ENCODE assay signal across 20 cellular contexts in the genomic region with DNA sequence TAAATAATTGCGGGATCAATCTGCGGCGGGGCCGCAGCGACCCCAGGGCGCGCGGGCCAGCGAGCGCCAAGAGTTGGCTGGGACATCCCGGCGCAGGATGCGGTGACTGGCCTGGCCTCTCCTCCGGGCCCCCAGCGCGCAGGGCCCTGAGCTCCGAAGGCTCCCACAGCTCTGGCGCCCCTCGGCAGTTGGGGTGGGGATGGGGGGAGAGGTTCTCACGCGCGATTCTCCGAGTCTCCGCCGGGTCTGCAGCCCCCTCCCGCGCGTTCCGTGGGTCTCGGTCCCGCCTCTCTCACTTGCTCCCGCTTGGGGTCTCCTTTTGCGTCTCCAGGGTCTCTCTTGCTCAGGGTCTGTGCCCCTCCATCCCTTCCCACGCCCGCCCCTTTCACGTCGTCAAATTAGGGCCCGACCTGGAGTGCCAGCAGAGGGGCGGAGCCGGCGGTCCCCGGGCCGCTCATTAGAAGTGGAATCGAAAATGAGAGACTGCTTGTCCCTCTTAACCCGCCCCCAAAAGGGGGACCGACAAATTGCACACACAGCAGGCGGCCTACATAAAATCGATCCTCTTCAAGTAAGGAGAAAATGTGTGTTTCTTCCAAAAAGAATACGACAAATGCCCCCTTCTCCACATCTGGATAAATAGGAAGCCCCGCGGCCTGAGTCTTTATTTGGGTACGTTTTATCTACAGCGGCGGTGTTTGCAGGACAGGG. TPM values are rescaled to one million over a fixed set of nuclear protein-coding genes. Genes with fewer than 3 reads are reported as not detected.
A peak's percentile ranks its signal among the peaks of the same experiment; 100 is the strongest.
DNase-seq lines count a peak whose midpoint lies in the region; ATAC-seq and TF ChIP-seq lines count a peak whose summit lies in the region.
"Had no signal": no experiment of that assay in that cellular context is flagged by ENCODE, and none has a peak within 500 bp of the region (broad histone marks: within the 10 kb centered on the region; RNA-seq: fewer than 3 reads in every experiment).

No MANE protein-coding gene starts in this region.

- no peaks in the 10 kb centered on the region for H3K36me3 ChIP-seq in neural cell (ENCODE audit: insufficient read depth, low read length)
- H3K36me3 ChIP-seq: tibial artery had no signal

- H3K4me3 Mint-ChIP-seq in activated CD4-positive, alpha-beta T cell treated with anti-CD3 and anti-CD28 coated beads, Interleukin-2, amount 10 ng/mL, durations not matched to agents 7 days and 5 days, result peak overlapping the region; percentile 38
- H3K4me3 Mint-ChIP-seq in activated CD4-positive, alpha-beta T cell treated with anti-CD3 and anti-CD28 coated beads for 36 hours, result no peak overlapping the region
- peak overlapping the region in 1 of 2 donors; percentile 84 for H3K4me3 Mint-ChIP-seq in CD14-positive monocyte
- H3K4me3 Mint-ChIP-seq in activated naive CD8-positive, alpha-beta T cell treated with anti-CD3 and anti-CD28 coated beads, Interleukin-2, amount 10 ng/mL, durations not matched to agents 7 days and 5 days, result peak overlapping the region; percentile 28

- intact Hi-C loops in activated CD4-positive, alpha-beta T cell treated with anti-CD3 and anti-CD28 coated beads for 36 hours (cut with DNase I, micrococcal nuclease), result no loop called here
- intact Hi-C loops in CD14-positive monocyte (cut with micrococcal nuclease), result no loop called here

- H2AFZ ChIP-seq in neural cell (ENCODE audit: low read depth, low read length), result no peak overlapping the region

- no peaks in the 10 kb centered on the region for H4K20me1 ChIP-seq in neural cell (ENCODE audit: insufficient read depth)

- H3K4me3 ChIP-seq in neural cell (ENCODE audit: low read length), result peak overlapping the region; percentile 58
- H3K4me3 ChIP-seq: SK-N-MC, tibial artery had no signal

- CTCF ChIA-PET in activated CD4-positive, alpha-beta T cell treated with anti-CD3 and anti-CD28 coated beads, Interleukin-2, amount 10 ng/mL, durations not matched to agents 7 days and 5 days (lab: Charles Lee), result no interaction called here
- CTCF ChIA-PET in activated CD4-positive, alpha-beta T cell treated with anti-CD3 and anti-CD28 coated beads for 36 hours (lab: Charles Lee), result no interaction called here

- no peak overlapping the region for H3K9ac ChIP-seq in neural cell (ENCODE audit: low read length)

- H3K27me3 Mint-ChIP-seq in activated CD4-positive, alpha-beta T cell treated with anti-CD3 and anti-CD28 coated beads, Interleukin-2, amount 10 ng/mL, durations not matched to agents 7 days and 5 days, result peaks cover 40% of the 10 kb centered on the region
- peaks cover 53% of the 10 kb centered on the region for H3K27me3 Mint-ChIP-seq in activated CD4-positive, alpha-beta T cell treated with anti-CD3 and anti-CD28 coated beads for 36 hours
- H3K27me3 Mint-ChIP-seq in CD14-positive monocyte (ENCODE audit: low read depth in 3 of 3), result peaks cover 70 to 95% (median 75%) of the 10 kb centered on the region in 3 donors
- H3K27me3 Mint-ChIP-seq in activated naive CD8-positive, alpha-beta T cell treated with anti-CD3 and anti-CD28 coated beads, Interleukin-2, amount 10 ng/mL, durations not matched to agents 7 days and 5 days, result peaks cover 36% of the 10 kb centered on the region

- no peaks in the 10 kb centered on the region for H3K9me2 ChIP-seq in neural cell (ENCODE audit: insufficient read depth, low read length)

- H3K9me3 Mint-ChIP-seq in activated CD4-positive, alpha-beta T cell treated with anti-CD3 and anti-CD28 coated beads, Interleukin-2, amount 10 ng/mL, durations not matched to agents 7 days and 5 days, result no peaks in the 10 kb centered on the region
- no peaks in the 10 kb centered on the region for H3K9me3 Mint-ChIP-seq in activated CD4-positive, alpha-beta T cell treated with anti-CD3 and anti-CD28 coated beads for 36 hours (ENCODE audit: low read depth)
- peaks cover 0 to 32% (median 10%) of the 10 kb centered on the region in 7 donors for H3K9me3 Mint-ChIP-seq in CD14-positive monocyte
- peaks cover 3% of the 10 kb centered on the region for H3K9me3 Mint-ChIP-seq in activated naive CD8-positive, alpha-beta T cell treated with anti-CD3 and anti-CD28 coated beads, Interleukin-2, amount 10 ng/mL, durations not matched to agents 7 days and 5 days

- H3K27ac Mint-ChIP-seq in activated CD4-positive, alpha-beta T cell treated with anti-CD3 and anti-CD28 coated beads, Interleukin-2, amount 10 ng/mL, durations not matched to agents 7 days and 5 days, result peak overlapping the region; percentile 76
- no peak overlapping the region for H3K27ac Mint-ChIP-seq in activated CD4-positive, alpha-beta T cell treated with anti-CD3 and anti-CD28 coated beads for 36 hours
- no peak overlapping the region for H3K27ac Mint-ChIP-seq in CD14-positive monocyte
- H3K27ac Mint-ChIP-seq in activated naive CD8-positive, alpha-beta T cell treated with anti-CD3 and anti-CD28 coated beads, Interleukin-2, amount 10 ng/mL, durations not matched to agents 7 days and 5 days, result peak overlapping the region; percentile 78
- H3K27ac Mint-ChIP-seq: CD8-positive, alpha-beta memory T cell had no signal

- no peak overlapping the region for H3K27ac ChIP-seq in neural cell (ENCODE audit: low read length)
- H3K27ac ChIP-seq: SK-N-MC, tibial artery had no signal

- H3K4me2 ChIP-seq in neural cell (ENCODE audit: low read length), result no peak overlapping the region

- H3F3A ChIP-seq in neural cell (ENCODE audit: insufficient read depth, low read length, poor library complexity, severe bottlenecking), result no peaks in the 10 kb centered on the region

- POLR2A ChIA-PET in activated CD4-positive, alpha-beta T cell treated with anti-CD3 and anti-CD28 coated beads, Interleukin-2, amount 10 ng/mL, durations not matched to agents 7 days and 5 days (lab: Charles Lee), result no interaction called here
- POLR2A ChIA-PET in activated CD4-positive, alpha-beta T cell treated with anti-CD3 and anti-CD28 coated beads for 36 hours (lab: Charles Lee), result no interaction called here
- POLR2A ChIA-PET in activated naive CD8-positive, alpha-beta T cell treated with anti-CD3 and anti-CD28 coated beads, Interleukin-2, amount 10 ng/mL, durations not matched to agents 7 days and 5 days (lab: Charles Lee), result no interaction called here

- H3K79me2 ChIP-seq in neural cell (replicated peaks; ENCODE audit: insufficient read depth, low read length), result no peaks in the 10 kb centered on the region

- TF ChIP-seq CTCF in CD14-positive monocyte (IDR thresholded peaks at IDR 0.05), result no peak
- TF ChIP-seq CTCF in neural cell (IDR thresholded peaks at IDR 0.05; ENCODE audit: poor library complexity, severe bottlenecking), result no peak

- no peak for TF ChIP-seq EP300 in neural cell (conservative IDR thresholded peaks at IDR 0.05; ENCODE audit: poor library complexity, severe bottlenecking)

- peaks cover 92% of the 10 kb centered on the region for H3K27me3 ChIP-seq in neural cell (ENCODE audit: insufficient read depth, low read depth, low read length)

- DNase-seq in activated CD4-positive, alpha-beta T cell treated with anti-CD3 and anti-CD28 coated beads, Interleukin-2, amount 10 ng/mL, durations not matched to agents 7 days and 5 days, result no peak
- no peak for DNase-seq in activated CD4-positive, alpha-beta T cell treated with anti-CD3 and anti-CD28 coated beads for 36 hours
- DNase-seq in CD14-positive monocyte (ENCODE audit: low spot score) (peak; percentile 33), middle frontal gyrus (ENCODE audit: extremely low spot score, low spot score) (no peak)
- no peak for DNase-seq in activated naive CD8-positive, alpha-beta T cell treated with anti-CD3 and anti-CD28 coated beads, Interleukin-2, amount 10 ng/mL, durations not matched to agents 7 days and 5 days
- DNase-seq: anterior cingulate cortex; HCEC 1CT; NCI-H1930; NCI-H524 treated with DMSO at 0.1 percent for 48 hours; occipital lobe; PC-3; stimulated activated CD4-positive, alpha-beta T cell treated with anti-CD3 and anti-CD28 coated beads, Interleukin-4, amount 100 ng/mL, for 24 hours had no signal

- TF ChIP-seq RAD21 in neural cell (conservative IDR thresholded peaks at IDR 0.05), result no peak

- peaks cover 2% of the 10 kb centered on the region for H3K4me1 Mint-ChIP-seq in activated CD4-positive, alpha-beta T cell treated with anti-CD3 and anti-CD28 coated beads, Interleukin-2, amount 10 ng/mL, durations not matched to agents 7 days and 5 days
- H3K4me1 Mint-ChIP-seq in activated CD4-positive, alpha-beta T cell treated with anti-CD3 and anti-CD28 coated beads for 36 hours, result peaks cover 3% of the 10 kb centered on the region
- no peaks in the 10 kb centered on the region for H3K4me1 Mint-ChIP-seq in CD14-positive monocyte
- H3K4me1 Mint-ChIP-seq in activated naive CD8-positive, alpha-beta T cell treated with anti-CD3 and anti-CD28 coated beads, Interleukin-2, amount 10 ng/mL, durations not matched to agents 7 days and 5 days, result peaks cover 7% of the 10 kb centered on the region

- no peak for ATAC-seq in activated CD4-positive, alpha-beta T cell treated with anti-CD3 and anti-CD28 coated beads for 36 hours
- ATAC-seq in activated naive CD8-positive, alpha-beta T cell treated with anti-CD3 and anti-CD28 coated beads, Interleukin-2, amount 10 ng/mL, durations not matched to agents 7 days and 5 days (ENCODE audit: low read depth), result no peak
- ATAC-seq in GM21423 (IDR thresholded peaks at IDR 0.05; ENCODE audit: unreplicated experiment), result no peak
- ATAC-seq in GM21390 (IDR thresholded peaks at IDR 0.05; ENCODE audit: unreplicated experiment), result no peak
- ATAC-seq: PC-3 had no signal

- peaks cover 2% of the 10 kb centered on the region for H3K36me3 Mint-ChIP-seq in activated CD4-positive, alpha-beta T cell treated with anti-CD3 and anti-CD28 coated beads, Interleukin-2, amount 10 ng/mL, durations not matched to agents 7 days and 5 days (ENCODE audit: low read depth)
- no peaks in the 10 kb centered on the region for H3K36me3 Mint-ChIP-seq in activated CD4-positive, alpha-beta T cell treated with anti-CD3 and anti-CD28 coated beads for 36 hours (ENCODE audit: low read depth)
- peaks cover 0 to 6% of the 10 kb centered on the region in 2 donors for H3K36me3 Mint-ChIP-seq in CD14-positive monocyte
- H3K36me3 Mint-ChIP-seq in activated naive CD8-positive, alpha-beta T cell treated with anti-CD3 and anti-CD28 coated beads, Interleukin-2, amount 10 ng/mL, durations not matched to agents 7 days and 5 days, result peaks cover 2% of the 10 kb centered on the region

- H3K9me3 ChIP-seq in neural cell (ENCODE audit: low read length), result peaks cover 12% of the 10 kb centered on the region
- H3K9me3 ChIP-seq: tibial artery had no signal

RNA-seq across cellular contexts. Expression of a gene that starts 0.9 kb away (rescaled TPM):
- total RNA-seq in activated CD4-positive, alpha-beta T cell treated with anti-CD3 and anti-CD28 coated beads, Interleukin-2, amount 10 ng/mL, durations not matched to agents 7 days and 5 days, result not detected
- total RNA-seq in activated CD4-positive, alpha-beta T cell treated with anti-CD3 and anti-CD28 coated beads for 36 hours, result not detected
- polyA plus RNA-seq in CD14-positive monocyte (not detected), neural cell (not detected in 2 replicates)
- not detected for total RNA-seq in activated naive CD8-positive, alpha-beta T cell treated with anti-CD3 and anti-CD28 coated beads, Interleukin-2, amount 10 ng/mL, durations not matched to agents 7 days and 5 days
- polyA minus RNA-seq in neural cell, result not detected in 2 replicates
- total RNA-seq: CD8-positive, alpha-beta memory T cell; epithelial cell of proximal tubule; HT-29; occipital lobe; PC-3 had no signal
- polyA plus RNA-seq: CD8-positive, alpha-beta memory T cell had no signal

Comparison
In these comparisons a context has a peak if more than half of its experiments do, and no peak if none do; other contexts are left out.
1. H3K27ac Mint-ChIP-seq: peak in activated CD4-positive, alpha-beta T cell treated with anti-CD3 and anti-CD28 coated beads, Interleukin-2, amount 10 ng/mL, durations not matched to agents 7 days and 5 days (single experiment) and activated naive CD8-positive, alpha-beta T cell treated with anti-CD3 and anti-CD28 coated beads, Interleukin-2, amount 10 ng/mL, durations not matched to agents 7 days and 5 days (single experiment); none in activated CD4-positive, alpha-beta T cell treated with anti-CD3 and anti-CD28 coated beads for 36 hours (single experiment) and CD14-positive monocyte (0 of 7).